1 cellular context compared by ENCODE assay signal in the genomic region with DNA sequence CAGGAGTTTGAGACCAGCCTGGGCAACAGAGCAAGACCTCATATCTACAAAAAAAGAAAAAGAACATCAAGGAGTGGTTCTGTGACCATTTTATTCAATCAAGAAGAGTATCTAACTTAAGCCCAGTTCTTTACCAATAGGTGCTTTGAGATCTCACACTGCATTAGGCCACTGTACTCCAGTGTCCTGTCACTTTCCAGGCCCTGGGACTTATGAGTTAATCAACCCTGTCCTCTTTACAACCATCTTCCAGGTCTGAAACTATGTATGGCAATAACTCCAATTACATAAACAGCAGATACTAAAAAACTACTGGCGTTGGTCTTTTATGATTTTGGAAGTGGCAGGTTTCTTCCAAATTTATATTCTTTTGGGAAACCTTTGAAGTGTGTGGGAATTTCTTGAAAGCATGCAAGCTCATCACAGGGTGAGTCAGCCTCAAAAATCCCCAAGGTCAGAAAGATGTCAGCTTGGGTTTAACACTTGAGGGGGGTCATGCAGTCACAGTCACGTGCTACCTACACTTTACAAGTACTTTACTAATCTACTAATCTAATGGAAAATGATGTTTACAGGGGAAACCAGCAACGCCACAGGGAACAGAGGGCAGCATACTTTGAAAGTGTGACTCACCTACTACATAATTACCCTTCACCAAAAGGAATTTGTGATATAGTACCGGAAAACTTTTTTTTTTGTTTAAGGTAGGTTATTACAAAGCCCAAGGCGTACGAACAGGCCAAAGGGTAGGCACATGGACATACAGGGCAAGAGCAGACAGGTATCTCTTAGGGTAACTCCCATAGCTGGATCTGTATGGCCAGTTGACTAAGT.
A peak's percentile ranks its signal among the peaks of the same experiment; 100 is the strongest.
TF ChIP-seq lines count a peak whose summit lies in the region.

No MANE protein-coding gene starts in this region.

TF ChIP-seq in HCT116, 20 proteins besides CTCF, POLR2A, EP300 and RAD21 (continued from another document):
- peak; percentile 24; the same call in 1 of the 2 replicates for TF ChIP-seq POLR2AphosphoS5 (IDR thresholded peaks at IDR 0.05; ENCODE audit: low read depth, low read length)
- TF ChIP-seq YY1 (IDR thresholded peaks at IDR 0.05; ENCODE audit: extremely low read depth, insufficient replicate concordance, low read depth, low read length) = no peak
- peak; percentile 80 for TF ChIP-seq FOSL1 (IDR thresholded peaks at IDR 0.05; ENCODE audit: low read depth)
- TF ChIP-seq, protein P1, sequence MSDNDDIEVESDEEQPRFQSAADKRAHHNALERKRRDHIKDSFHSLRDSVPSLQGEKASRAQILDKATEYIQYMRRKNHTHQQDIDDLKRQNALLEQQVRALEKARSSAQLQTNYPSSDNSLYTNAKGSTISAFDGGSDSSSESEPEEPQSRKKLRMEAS (IDR thresholded peaks at IDR 0.05) = peak; percentile 76
- TF ChIP-seq TCF7L2 (IDR thresholded peaks at IDR 0.05; ENCODE audit: borderline replicate concordance, extremely low read depth, insufficient read depth, insufficient read length) = peak; percentile 96
- no peak for TF ChIP-seq ATF3 (IDR thresholded peaks at IDR 0.05)
- TF ChIP-seq ZNF274 (IDR thresholded peaks at IDR 0.05; ENCODE audit: low read depth, low read length) = no peak
- TF ChIP-seq JUND (IDR thresholded peaks at IDR 0.05) = peak; percentile 87
- TF ChIP-seq SP1 (IDR thresholded peaks at IDR 0.05; ENCODE audit: low read depth) = peak; percentile 69
- 0 out of 2 replicates have a peak, but pooled peaks have one; percentile 36 for TF ChIP-seq SRF (IDR thresholded peaks at IDR 0.05; ENCODE audit: low read depth)
- no peak for TF ChIP-seq ZFX (IDR thresholded peaks at IDR 0.05)
- peak; percentile 46 for TF ChIP-seq SIN3A (IDR thresholded peaks at IDR 0.05; ENCODE audit: low read depth)
- TF ChIP-seq CBX3 (IDR thresholded peaks at IDR 0.05; ENCODE audit: low read depth) = peak; percentile 53; the same call in 1 of the 2 replicates
- no peak for TF ChIP-seq CEBPB (IDR thresholded peaks at IDR 0.05; ENCODE audit: low read depth)
- no peak for TF ChIP-seq ELF1 (IDR thresholded peaks at IDR 0.05; ENCODE audit: borderline replicate concordance, low read depth)
- TF ChIP-seq ZBTB33 (IDR thresholded peaks at IDR 0.05; ENCODE audit: extremely low read depth, insufficient replicate concordance, low read length) = no peak
- TF ChIP-seq EZH2phosphoT487 (IDR thresholded peaks at IDR 0.05; ENCODE audit: borderline replicate concordance) = no peak
- no peak for TF ChIP-seq EGR1 (IDR thresholded peaks at IDR 0.05; ENCODE audit: low read depth)
